8 cellular contexts compared by ENCODE assay signal in genomic region chr3:48686538-48687219, GRCh38. TPM values are rescaled to one million over a fixed set of nuclear protein-coding genes. Genes with fewer than 3 reads are reported as not detected.
A peak's percentile ranks its signal among the peaks of the same experiment; 100 is the strongest.
DNase-seq lines count a peak whose midpoint lies in the region; ATAC-seq lines count a peak whose summit lies in the region.

No MANE protein-coding gene starts in this region.

- H3K9ac ChIP-seq in iPS-20b (ENCODE audit: low read depth, low read length) (no peak overlapping the region), subcutaneous abdominal adipose tissue (ENCODE audit: low read length in 5 of 5) (peak overlapping the region in 4 of 5 donors; percentile 79 to 92 (median 85))

- intact Hi-C loops in activated CD4-positive, alpha-beta T cell treated with anti-CD3 and anti-CD28 coated beads for 36 hours (cut with DNase I, micrococcal nuclease), result loop anchor here (1.0 to 2.0 kb wide), 2 partner anchors 30 to 784 kb away; partner anchors contain the start of genes DAG1 (in 1 of the 2) and IP6K2 (in 1 of the 2)

- no peaks in the 10 kb centered on the region for H3K9me3 Mint-ChIP-seq in activated CD4-positive, alpha-beta T cell treated with anti-CD3 and anti-CD28 coated beads for 36 hours (ENCODE audit: low read depth)
- no peaks in the 10 kb centered on the region for H3K9me3 Mint-ChIP-seq in activated CD4-positive, alpha-beta memory T cell treated with anti-CD3 and anti-CD28 coated beads, Interleukin-2, amount 10 ng/mL, durations not matched to agents 7 days and 5 days

- peak overlapping the region; percentile 32 for H3K27ac Mint-ChIP-seq in activated CD4-positive, alpha-beta T cell treated with anti-CD3 and anti-CD28 coated beads for 36 hours
- peak overlapping the region; percentile 73 for H3K27ac Mint-ChIP-seq in activated CD4-positive, alpha-beta memory T cell treated with anti-CD3 and anti-CD28 coated beads, Interleukin-2, amount 10 ng/mL, durations not matched to agents 7 days and 5 days

- H3K4me1 ChIP-seq in iPS-20b (ENCODE audit: insufficient read depth, low read length) (peaks cover 7% of the 10 kb centered on the region; the same call in 1 of the 2 replicates), subcutaneous abdominal adipose tissue (ENCODE audit: control insufficient read depth in 5 of 5, insufficient read depth in 5 of 5, low read length in 5 of 5) (peaks cover 5 to 37% (median 34%) of the 10 kb centered on the region in 5 donors)

- no peaks in the 10 kb centered on the region for H3K27me3 Mint-ChIP-seq in activated CD4-positive, alpha-beta T cell treated with anti-CD3 and anti-CD28 coated beads for 36 hours
- no peaks in the 10 kb centered on the region for H3K27me3 Mint-ChIP-seq in activated CD4-positive, alpha-beta memory T cell treated with anti-CD3 and anti-CD28 coated beads, Interleukin-2, amount 10 ng/mL, durations not matched to agents 7 days and 5 days

- H3K27me3 ChIP-seq in iPS-20b (ENCODE audit: insufficient read depth, low read length), result no peaks in the 10 kb centered on the region
- no peaks in the 10 kb centered on the region for H3K27me3 ChIP-seq in subcutaneous abdominal adipose tissue (ENCODE audit: control insufficient read depth in 5 of 5, insufficient read depth in 4 of 5, low read length in 5 of 5)

- peak overlapping the region; percentile 82 for H3K4me3 Mint-ChIP-seq in activated CD4-positive, alpha-beta T cell treated with anti-CD3 and anti-CD28 coated beads for 36 hours
- peak overlapping the region; percentile 90 for H3K4me3 Mint-ChIP-seq in activated CD4-positive, alpha-beta memory T cell treated with anti-CD3 and anti-CD28 coated beads, Interleukin-2, amount 10 ng/mL, durations not matched to agents 7 days and 5 days

- H3K4me3 ChIP-seq in iPS-20b (ENCODE audit: low read length), result peak overlapping the region; percentile 94; the same call in 1 of the 2 replicates
- peak overlapping the region in 2 of 5 donors; percentile 87 to 98 for H3K4me3 ChIP-seq in subcutaneous abdominal adipose tissue (ENCODE audit: low read depth in 1 of 5, low read length in 5 of 5)

- CTCF ChIA-PET in activated CD4-positive, alpha-beta T cell treated with anti-CD3 and anti-CD28 coated beads for 36 hours (lab: Charles Lee), result interaction anchor here (0.6 to 2.2 kb wide), 8 partner anchors 11 to 285 kb away, joined by 3 to 10 read pairs (median 5); partner anchors contain the start of gene IP6K2
- CTCF ChIA-PET in activated CD4-positive, alpha-beta memory T cell treated with anti-CD3 and anti-CD28 coated beads, Interleukin-2, amount 10 ng/mL, durations not matched to agents 7 days and 5 days (lab: Charles Lee), result interaction anchor here (0.9 to 2.0 kb wide), 17 partner anchors 9 to 446 kb away, joined by 3 to 13 read pairs (median 4); partner anchors contain the start of genes CELSR3, IP6K2, SLC25A20 and SLC26A6

- DNase-seq in activated CD4-positive, alpha-beta T cell treated with anti-CD3 and anti-CD28 coated beads for 36 hours, result no peak
- DNase-seq in activated CD4-positive, alpha-beta T cell treated with anti-CD3 and anti-CD28 coated beads, Interleukin-2, amount 50 U/mL, for 1 hour, result no peak
- no peak for DNase-seq in activated CD4-positive, alpha-beta memory T cell treated with anti-CD3 and anti-CD28 coated beads, Interleukin-2, amount 10 ng/mL, durations not matched to agents 7 days and 5 days
- DNase-seq in EL, result no peak

- ATAC-seq in activated CD4-positive, alpha-beta T cell treated with anti-CD3 and anti-CD28 coated beads for 36 hours, result no peak
- no peak for ATAC-seq in HG03025 (IDR thresholded peaks at IDR 0.05; ENCODE audit: low FRiP score, unreplicated experiment)
- no peak for ATAC-seq in GM18868 (IDR thresholded peaks at IDR 0.05; ENCODE audit: unreplicated experiment)

- H3K36me3 ChIP-seq in iPS-20b (ENCODE audit: insufficient read depth, low read depth, low read length) (peaks cover 54% of the 10 kb centered on the region), subcutaneous abdominal adipose tissue (ENCODE audit: control insufficient read depth in 5 of 5, insufficient read depth in 5 of 5, low read length in 5 of 5) (peaks cover 6 to 56% (median 53%) of the 10 kb centered on the region in 5 donors)

- H3K4me1 Mint-ChIP-seq in activated CD4-positive, alpha-beta T cell treated with anti-CD3 and anti-CD28 coated beads for 36 hours, result peaks cover 16% of the 10 kb centered on the region
- H3K4me1 Mint-ChIP-seq in activated CD4-positive, alpha-beta memory T cell treated with anti-CD3 and anti-CD28 coated beads, Interleukin-2, amount 10 ng/mL, durations not matched to agents 7 days and 5 days, result peaks cover 27% of the 10 kb centered on the region

- POLR2A ChIA-PET in activated CD4-positive, alpha-beta T cell treated with anti-CD3 and anti-CD28 coated beads for 36 hours (lab: Charles Lee), result interaction anchor here (0.6 kb wide), 1 partner anchor 31 kb away, joined by 3 read pairs; the partner anchor contains the start of gene IP6K2
- POLR2A ChIA-PET in activated CD4-positive, alpha-beta memory T cell treated with anti-CD3 and anti-CD28 coated beads, Interleukin-2, amount 10 ng/mL, durations not matched to agents 7 days and 5 days (lab: Charles Lee), result interaction anchor here (1.4 kb wide), 1 partner anchor 29 kb away, joined by 6 read pairs; no protein-coding TSS in a partner anchor

- peaks cover 39% of the 10 kb centered on the region for H3K36me3 Mint-ChIP-seq in activated CD4-positive, alpha-beta T cell treated with anti-CD3 and anti-CD28 coated beads for 36 hours (ENCODE audit: low read depth)
- peaks cover 46% of the 10 kb centered on the region for H3K36me3 Mint-ChIP-seq in activated CD4-positive, alpha-beta memory T cell treated with anti-CD3 and anti-CD28 coated beads, Interleukin-2, amount 10 ng/mL, durations not matched to agents 7 days and 5 days (ENCODE audit: low read depth)

- H3K27ac ChIP-seq in iPS-20b (ENCODE audit: low read length) (no peak overlapping the region), subcutaneous abdominal adipose tissue (ENCODE audit: low read depth, low read length) (no peak overlapping the region)

- no peaks in the 10 kb centered on the region for H3K9me3 ChIP-seq in iPS-20b (ENCODE audit: insufficient read depth, low read depth, low read length)
- H3K9me3 ChIP-seq in subcutaneous abdominal adipose tissue (ENCODE audit: control insufficient read depth in 5 of 5, low read length in 5 of 5), result no peaks in the 10 kb centered on the region

RNA-seq across cellular contexts. Expression of gene NCKIPSD, which starts 1.0 kb away (rescaled TPM):
- total RNA-seq in activated CD4-positive, alpha-beta T cell treated with anti-CD3 and anti-CD28 coated beads for 36 hours, result 10 to 100 TPM; 61.0 to 67.3 TPM
- 10 to 100 TPM; 33.4 to 37.2 TPM for total RNA-seq in activated CD4-positive, alpha-beta memory T cell treated with anti-CD3 and anti-CD28 coated beads, Interleukin-2, amount 10 ng/mL, durations not matched to agents 7 days and 5 days

RNA-seq across cellular contexts. Expression of gene CELSR3, which starts 24.0 kb away (rescaled TPM):
- 1 to 10 TPM; 7.9 to 8.1 TPM for total RNA-seq in activated CD4-positive, alpha-beta T cell treated with anti-CD3 and anti-CD28 coated beads for 36 hours
- 1 to 10 TPM; 7.2 to 8.0 TPM for total RNA-seq in activated CD4-positive, alpha-beta memory T cell treated with anti-CD3 and anti-CD28 coated beads, Interleukin-2, amount 10 ng/mL, durations not matched to agents 7 days and 5 days

RNA-seq across cellular contexts. Expression of gene IP6K2, which starts 30.3 kb away (rescaled TPM):
- total RNA-seq in activated CD4-positive, alpha-beta T cell treated with anti-CD3 and anti-CD28 coated beads for 36 hours, result 10 to 100 TPM; 39.4 to 48.3 TPM
- total RNA-seq in activated CD4-positive, alpha-beta memory T cell treated with anti-CD3 and anti-CD28 coated beads, Interleukin-2, amount 10 ng/mL, durations not matched to agents 7 days and 5 days, result 10 to 100 TPM; 52.7 to 57.8 TPM

RNA-seq across cellular contexts. Expression of gene SLC26A6, which starts 51.4 kb away (rescaled TPM):
- 10 to 100 TPM; 35.0 to 38.5 TPM for total RNA-seq in activated CD4-positive, alpha-beta T cell treated with anti-CD3 and anti-CD28 coated beads for 36 hours
- 10 to 100 TPM; 55.4 to 56.0 TPM for total RNA-seq in activated CD4-positive, alpha-beta memory T cell treated with anti-CD3 and anti-CD28 coated beads, Interleukin-2, amount 10 ng/mL, durations not matched to agents 7 days and 5 days
